In the genomic region with DNA sequence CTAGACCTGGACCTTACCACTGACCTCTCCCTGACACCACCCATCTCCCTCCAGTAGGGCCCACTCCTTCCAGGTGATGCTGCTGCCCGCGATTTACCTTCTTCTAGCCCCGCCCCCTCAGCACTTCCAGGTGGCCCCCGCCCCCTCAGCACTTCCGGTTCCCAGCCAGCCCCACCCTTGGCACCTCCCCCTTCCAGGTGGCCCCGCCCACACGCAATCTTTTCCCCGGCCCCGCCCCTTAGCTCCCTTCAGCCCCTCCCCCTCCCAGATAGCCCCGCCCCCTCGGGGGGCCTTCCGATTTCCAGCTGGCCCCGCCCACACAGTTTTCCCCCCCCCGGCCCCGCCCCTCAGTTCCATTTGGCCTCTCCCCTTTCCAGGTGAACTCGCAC, we compare ENCODE assay signal across 8 cellular contexts. TPM values are rescaled to one million over a fixed set of nuclear protein-coding genes. Genes with fewer than 3 reads are reported as not detected.
DNase-seq lines count a peak whose midpoint lies in the region; ATAC-seq and TF ChIP-seq lines count a peak whose summit lies in the region.

No MANE protein-coding gene starts in this region.

- POLR2A ChIA-PET in AG04449 (lab: Yijun Ruan, JAX), result no interaction called here
- POLR2A ChIA-PET in RWPE1 (lab: Yijun Ruan, JAX; ENCODE audit: low non-redundant PET), result no interaction called here

- H3K36me3 ChIP-seq in KOPT-K1 (ENCODE audit: insufficient read depth, low read length), result peaks cover 37% of the 10 kb centered on the region
- H3K36me3 ChIP-seq in neutrophil, result no peaks in the 10 kb centered on the region

- H3K9me3 ChIP-seq in KOPT-K1 (ENCODE audit: insufficient read depth, low read length, poor library complexity, severe bottlenecking) (no peaks in the 10 kb centered on the region), neutrophil (no peaks in the 10 kb centered on the region)

- H3K4me1 ChIP-seq in neutrophil (ENCODE audit: control insufficient read depth in 1 of 2, insufficient read depth in 1 of 2, low read depth in 1 of 2, low read length in 1 of 2), result peaks cover 23 to 27% of the 10 kb centered on the region in 2 experiments

- CTCF ChIA-PET in AG04449 (lab: Yijun Ruan, JAX) (interaction anchor here (1.0 kb wide), 2 partner anchors 63 to 206 kb away, joined by 4 to 5 read pairs; no protein-coding TSS in a partner anchor), RWPE1 (lab: Yijun Ruan, JAX) (no interaction called here)

- peak; percentile 21 for ATAC-seq in GM19328 (IDR thresholded peaks at IDR 0.05; ENCODE audit: unreplicated experiment)

- H3K27ac ChIP-seq in KOPT-K1 (ENCODE audit: low read depth, low read length, poor library complexity, severe bottlenecking) (peak overlapping the region; percentile 97), RWPE1 (peak overlapping the region; percentile 93), neutrophil (peak overlapping the region; percentile 82), substantia nigra (ENCODE audit: low read depth, low read length, poor library complexity, severe bottlenecking) (peak overlapping the region; percentile 97)

- DNase-seq in AG04449 (ENCODE audit: low read depth, low spot score) (no peak), RWPE1 (ENCODE audit: low spot score) (peak; percentile 97), fibroblast of villous mesenchyme (ENCODE audit: low read depth) (peak; percentile 75), substantia nigra (lab: John Stamatoyannopoulos, UW) (peak in 27 of 49 donors; percentile 6 to 83 (median 37))
- peak; percentile 97 for DNase-seq in activated effector memory CD4-positive, alpha-beta T cell treated with anti-CD3 and anti-CD28 coated beads, Interleukin-2, amount 50 U/mL, for 16 hours

- H3K27me3 ChIP-seq in neutrophil, result no peaks in the 10 kb centered on the region

- H3K4me3 ChIP-seq in AG04449 (ENCODE audit: low read depth, low read length) (peak overlapping the region; percentile 89), fibroblast of villous mesenchyme (ENCODE audit: low read depth, low read length) (peak overlapping the region; percentile 91), neutrophil (ENCODE audit: low read depth in 1 of 2, low read length in 1 of 2) (peak overlapping the region; percentile 79 to 89)

- TF ChIP-seq CTCF in AG04449 (IDR thresholded peaks at IDR 0.05; ENCODE audit: insufficient read depth, low read length, missing control alignments), result no peak
- no peak for TF ChIP-seq CTCF in RWPE1 (conservative IDR thresholded peaks at IDR 0.05; ENCODE audit: low read depth)
- no peak for TF ChIP-seq CTCF in fibroblast of villous mesenchyme (IDR thresholded peaks at IDR 0.05; ENCODE audit: insufficient read depth, low read depth, low read length)
- TF ChIP-seq CTCF in neutrophil (IDR thresholded peaks at IDR 0.05), result no peak

RNA-seq across cellular contexts. Expression of a gene that starts 0.6 kb away (rescaled TPM):
- total RNA-seq in fibroblast of villous mesenchyme, result 10.4 and 21.3 TPM in 2 replicates

RNA-seq across cellular contexts. Expression of a gene that starts 0.9 kb away (rescaled TPM):
- total RNA-seq in fibroblast of villous mesenchyme, result 2.2 and 2.9 TPM in 2 replicates

RNA-seq across cellular contexts. Expression of a gene that starts 59.0 kb away (rescaled TPM):
- 6.8 and 22.5 TPM in 2 replicates for total RNA-seq in fibroblast of villous mesenchyme
